Comparison of ENCODE assay signal across 24 cellular contexts in the genomic region with DNA sequence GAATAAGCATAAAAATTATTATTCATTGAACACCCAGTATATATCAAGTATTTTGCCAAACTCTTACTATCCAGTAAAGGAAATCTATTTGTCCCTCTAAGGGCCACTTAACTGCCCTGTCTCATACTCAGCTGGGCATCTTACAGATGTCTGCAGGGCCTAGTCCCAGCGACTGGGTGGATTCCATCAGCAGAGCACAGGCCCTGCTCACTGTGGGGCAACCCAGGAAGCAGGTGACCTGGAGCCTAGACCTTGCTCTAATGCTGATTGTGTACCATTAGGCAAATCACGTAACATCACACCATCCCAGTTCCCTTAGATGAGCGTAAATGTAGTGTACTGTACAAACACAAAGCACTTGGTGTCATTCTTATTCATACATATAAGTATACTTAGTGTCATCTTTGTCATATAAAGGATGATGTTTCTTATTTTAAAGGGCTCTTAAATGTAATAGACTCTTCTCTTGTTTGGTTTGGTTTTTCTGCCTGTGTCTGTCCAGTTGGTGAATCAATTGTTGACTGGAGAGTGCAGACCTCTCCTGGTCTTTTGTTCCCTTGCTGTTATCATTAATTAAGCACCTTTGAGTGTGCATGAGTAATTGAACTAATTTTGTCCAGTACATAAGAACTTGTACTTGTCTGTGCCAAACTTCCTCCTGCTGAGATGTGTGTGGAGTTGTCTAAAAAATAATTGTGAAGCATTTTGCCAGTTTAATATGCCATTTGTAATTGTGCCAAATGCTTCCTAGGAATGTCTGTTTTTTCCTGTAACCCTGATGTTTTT. TPM values are rescaled to one million over a fixed set of nuclear protein-coding genes. Genes with fewer than 3 reads are reported as not detected.
DNase-seq lines count a peak whose midpoint lies in the region; ATAC-seq, FAIRE-seq and TF ChIP-seq lines count a peak whose summit lies in the region.
"Had no signal": no experiment of that assay in that cellular context is flagged by ENCODE, and none has a peak within 500 bp of the region (broad histone marks: within the 10 kb centered on the region; RNA-seq: fewer than 3 reads in every experiment).

No MANE protein-coding gene starts in this region.

- peaks cover 0 to 14% (median 2%) of the 10 kb centered on the region in 7 donors for H3K27me3 ChIP-seq in heart right ventricle
- H3K27me3 ChIP-seq in left ventricle myocardium inferior (ENCODE audit: low read depth) = peaks cover 27% of the 10 kb centered on the region
- H3K27me3 ChIP-seq: spleen, upper lobe of right lung had no signal

- H3K4me1 Mint-ChIP-seq in stimulated activated effector memory CD8-positive, alpha-beta T cell treated with anti-CD3 and anti-CD28 coated beads, Interleukin-12 subunit alpha, Interleukin-12 subunit beta, amount 100 ng/mL, for 72 hours = peaks cover 10% of the 10 kb centered on the region

- H3K9me3 Mint-ChIP-seq in stimulated activated effector memory CD8-positive, alpha-beta T cell treated with anti-CD3 and anti-CD28 coated beads, Interleukin-12 subunit alpha, Interleukin-12 subunit beta, amount 100 ng/mL, for 72 hours = no peaks in the 10 kb centered on the region
- H3K9me3 Mint-ChIP-seq: activated naive CD4-positive, alpha-beta T cell treated with anti-CD3 and anti-CD28 coated beads for 36 hours; neural crest cell had no signal

- peak in 5 of 8 donors; percentile 56 to 73 (median 70) for ATAC-seq in heart right ventricle
- ATAC-seq in stimulated activated effector memory CD8-positive, alpha-beta T cell treated with anti-CD3 and anti-CD28 coated beads, Interleukin-12 subunit alpha, Interleukin-12 subunit beta, amount 100 ng/mL, for 72 hours = no peak
- ATAC-seq: esophagus mucosa, gastroesophageal sphincter, HCT116, SK-N-SH treated with all-trans-retinoic acid at 6 μM for 48 hours, upper lobe of right lung had no signal

- H3K36me3 ChIP-seq in heart right ventricle (no peaks in the 10 kb centered on the region), left ventricle myocardium inferior (no peaks in the 10 kb centered on the region)
- H3K36me3 ChIP-seq: gastroesophageal sphincter, upper lobe of right lung had no signal

- no peak overlapping the region for H3K27ac ChIP-seq in heart right ventricle
- H3K27ac ChIP-seq in left ventricle myocardium inferior (replicated peaks) = no peak overlapping the region
- H3K27ac ChIP-seq: gastroesophageal sphincter, spleen, upper lobe of right lung had no signal

- no peak for DNase-seq in heart right ventricle
- DNase-seq in left ventricle myocardium inferior = no peak
- peak; percentile 40 for DNase-seq in NCI-H1417 treated with DMSO at 0.1 percent for 48 hours (lab: John Stamatoyannopoulos, UW)
- peak; percentile 54 for DNase-seq in NCI-H69 (lab: John Stamatoyannopoulos, UW)
- no peak for DNase-seq in stimulated activated effector memory CD8-positive, alpha-beta T cell treated with anti-CD3 and anti-CD28 coated beads, Interleukin-12 subunit alpha, Interleukin-12 subunit beta, amount 100 ng/mL, for 72 hours (ENCODE audit: low spot score in 2 of 2)
- no peak for DNase-seq in NOMO-1 treated with DMSO at 0.1 percent for 48 hours (lab: John Stamatoyannopoulos, UW; ENCODE audit: unreplicated experiment)
- DNase-seq in frontal cortex (ENCODE audit: low spot score in 2 of 2) = no peak
- no peak for DNase-seq in SKM-1 treated with dmso at 0.1 percent for 144 hours (lab: John Stamatoyannopoulos, UW; ENCODE audit: unreplicated experiment)
- DNase-seq: activated CD4-positive, CD25-positive, alpha-beta regulatory T cell treated with anti-CD3 and anti-CD28 coated beads, Interleukin-2, amount 50 U/mL, for 72 hours; activated naive CD4-positive, alpha-beta T cell treated with anti-CD3 and anti-CD28 coated beads for 36 hours; Calu3; effector CD8-positive, alpha-beta T cell; GF-D8; NCI-H1436 treated with DMSO at 0.1 percent for 48 hours; spleen; stimulated activated CD4-positive, alpha-beta T cell treated with anti-CD3 and anti-CD28 coated beads, Interleukin-4, amount 100 ng/mL, for 4 hours; T1000; upper lobe of right lung had no signal

- H3K4me1 ChIP-seq in heart right ventricle (peaks cover 0 to 27% (median 4%) of the 10 kb centered on the region in 9 donors), left ventricle myocardium inferior (peaks cover 26% of the 10 kb centered on the region)
- H3K4me1 ChIP-seq: gastroesophageal sphincter, spleen, upper lobe of right lung had no signal

- peak overlapping the region; percentile 7 for H3K27ac Mint-ChIP-seq in stimulated activated effector memory CD8-positive, alpha-beta T cell treated with anti-CD3 and anti-CD28 coated beads, Interleukin-12 subunit alpha, Interleukin-12 subunit beta, amount 100 ng/mL, for 72 hours
- H3K27ac Mint-ChIP-seq: activated naive CD4-positive, alpha-beta T cell treated with anti-CD3 and anti-CD28 coated beads for 36 hours had no signal

- intact Hi-C loops in heart right ventricle (cut with DNase I) = no loop called here
- intact Hi-C loops in left ventricle myocardium inferior (cut with micrococcal nuclease) = no loop called here

- no peak overlapping the region for H3K4me3 ChIP-seq in heart right ventricle
- no peak overlapping the region for H3K4me3 ChIP-seq in left ventricle myocardium inferior
- H3K4me3 ChIP-seq: gastroesophageal sphincter, spleen, upper lobe of right lung had no signal

- no peak overlapping the region for H3K4me3 Mint-ChIP-seq in stimulated activated effector memory CD8-positive, alpha-beta T cell treated with anti-CD3 and anti-CD28 coated beads, Interleukin-12 subunit alpha, Interleukin-12 subunit beta, amount 100 ng/mL, for 72 hours
- H3K4me3 Mint-ChIP-seq: activated naive CD4-positive, alpha-beta T cell treated with anti-CD3 and anti-CD28 coated beads for 36 hours; neural crest cell had no signal

- peaks cover 82% of the 10 kb centered on the region for H3K36me3 Mint-ChIP-seq in stimulated activated effector memory CD8-positive, alpha-beta T cell treated with anti-CD3 and anti-CD28 coated beads, Interleukin-12 subunit alpha, Interleukin-12 subunit beta, amount 100 ng/mL, for 72 hours

- no peak for FAIRE-seq in frontal cortex (lab: Jason Lieb, UNC)
- FAIRE-seq: astrocyte had no signal

- no peaks in the 10 kb centered on the region for H3K9me3 ChIP-seq in heart right ventricle
- H3K9me3 ChIP-seq in left ventricle myocardium inferior (replicated peaks) = no peaks in the 10 kb centered on the region
- H3K9me3 ChIP-seq: gastroesophageal sphincter, spleen, upper lobe of right lung had no signal

- 84 to 88% methylated on average over 3 of the region's 3 CpGs for WGBS in heart right ventricle, 2 donors

- TF ChIP-seq CTCF in heart right ventricle (IDR thresholded peaks at IDR 0.05) (no peak), left ventricle myocardium inferior (IDR thresholded peaks at IDR 0.05; ENCODE audit: borderline replicate concordance) (no peak)

RNA-seq across cellular contexts. Expression of gene RAB35, which starts 49.3 kb away (rescaled TPM):
- total RNA-seq in heart right ventricle = 10 to 100 TPM; 15.4 to 33.6 (median 24.3) TPM
- 10 to 100 TPM; 13.3 to 24.1 TPM for polyA plus RNA-seq in heart right ventricle
- 21.9 TPM for total RNA-seq in left ventricle myocardium inferior
- 37.5 TPM for total RNA-seq in frontal cortex

Comparison
In these comparisons a context has a peak if more than half of its experiments do, and no peak if none do; other contexts are left out.
1. DNase-seq: peak in NCI-H1417 treated with DMSO at 0.1 percent for 48 hours (single experiment) and NCI-H69 (single experiment); none in heart right ventricle (0 of 2), left ventricle myocardium inferior (single experiment), stimulated activated effector memory CD8-positive, alpha-beta T cell treated with anti-CD3 and anti-CD28 coated beads, Interleukin-12 subunit alpha, Interleukin-12 subunit beta, amount 100 ng/mL, for 72 hours (0 of 2), NOMO-1 treated with DMSO at 0.1 percent for 48 hours (single experiment), frontal cortex (0 of 2) and SKM-1 treated with dmso at 0.1 percent for 144 hours (single experiment).